In the genomic region with DNA sequence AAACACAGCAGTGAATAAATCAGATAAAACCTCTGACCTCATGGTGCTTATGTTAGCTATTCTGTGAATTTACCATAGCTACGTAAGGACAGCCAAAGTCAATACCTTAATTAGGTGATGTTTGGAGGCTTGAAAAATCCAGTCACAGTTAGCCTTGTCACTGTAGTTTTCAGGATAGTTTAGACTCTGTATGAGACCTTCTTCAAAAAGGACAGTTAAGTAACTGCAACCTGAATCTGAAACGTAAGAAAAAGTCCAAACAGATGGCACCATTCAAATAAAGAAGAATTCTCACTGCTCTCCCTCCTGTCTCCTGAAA, we compare ENCODE assay signal across 11 cellular contexts. TPM values are rescaled to one million over a fixed set of nuclear protein-coding genes. Genes with fewer than 3 reads are reported as not detected.
"Had no signal": no experiment of that assay in that cellular context is flagged by ENCODE, and none has a peak within 500 bp of the region (broad histone marks: within the 10 kb centered on the region; RNA-seq: fewer than 3 reads in every experiment).

No MANE protein-coding gene starts in this region.

- H3K27me3 ChIP-seq: testis had no signal

- H3K36me3 ChIP-seq: brain microvascular endothelial cell, heart left ventricle had no signal

- H3K9me3 ChIP-seq: heart left ventricle, psoas muscle, testis had no signal

- H3K4me3 ChIP-seq: heart left ventricle had no signal

- H3K4me3 Mint-ChIP-seq: activated T-helper 1 cell treated with anti-CD3 and anti-CD28 coated beads, Interleukin-12 subunit alpha, Interleukin-12 subunit beta, Interleukin-2, Interleukin-4 antibody, amounts not matched to agents 30 ng/mL and 10 ng/mL and 1 ng/mL, durations not matched to agents 14 hours and 24 hours and 36 hours; central memory CD8-positive, alpha-beta T cell; nephron; stimulated activated naive CD8-positive, alpha-beta T cell treated with anti-CD3 and anti-CD28 coated beads, Interleukin-15, amount 100 ng/mL, for 72 hours had no signal

- H3K27ac Mint-ChIP-seq: activated T-helper 1 cell treated with anti-CD3 and anti-CD28 coated beads, Interleukin-12 subunit alpha, Interleukin-12 subunit beta, Interleukin-2, Interleukin-4 antibody, amounts not matched to agents 30 ng/mL and 10 ng/mL and 1 ng/mL, durations not matched to agents 14 hours and 24 hours and 36 hours; nephron; stimulated activated naive CD8-positive, alpha-beta T cell treated with anti-CD3 and anti-CD28 coated beads, Interleukin-15, amount 100 ng/mL, for 72 hours had no signal

- H3K9me3 Mint-ChIP-seq: activated T-helper 1 cell treated with anti-CD3 and anti-CD28 coated beads, Interleukin-12 subunit alpha, Interleukin-12 subunit beta, Interleukin-2, Interleukin-4 antibody, amounts not matched to agents 30 ng/mL and 10 ng/mL and 1 ng/mL, durations not matched to agents 14 hours and 24 hours and 36 hours; central memory CD8-positive, alpha-beta T cell; nephron; stimulated activated naive CD8-positive, alpha-beta T cell treated with anti-CD3 and anti-CD28 coated beads, Interleukin-15, amount 100 ng/mL, for 72 hours had no signal

- H3K4me1 Mint-ChIP-seq: central memory CD8-positive, alpha-beta T cell had no signal

- H3K4me1 ChIP-seq: heart left ventricle had no signal

- ATAC-seq: heart left ventricle had no signal

- H3K27ac ChIP-seq: brain microvascular endothelial cell, epithelial cell of prostate, heart left ventricle, psoas muscle, testis had no signal

RNA-seq across cellular contexts. Expression of a gene that starts 11.4 kb away (rescaled TPM):
- total RNA-seq: activated T-helper 1 cell treated with anti-CD3 and anti-CD28 coated beads, Interleukin-12 subunit alpha, Interleukin-12 subunit beta, Interleukin-2, Interleukin-4 antibody, amounts not matched to agents 30 ng/mL and 10 ng/mL and 1 ng/mL, durations not matched to agents 14 hours and 24 hours and 36 hours; fibroblast of lung; heart left ventricle; osteoblast; psoas muscle had no signal
